31 cellular contexts compared by ENCODE assay signal in the genomic region with DNA sequence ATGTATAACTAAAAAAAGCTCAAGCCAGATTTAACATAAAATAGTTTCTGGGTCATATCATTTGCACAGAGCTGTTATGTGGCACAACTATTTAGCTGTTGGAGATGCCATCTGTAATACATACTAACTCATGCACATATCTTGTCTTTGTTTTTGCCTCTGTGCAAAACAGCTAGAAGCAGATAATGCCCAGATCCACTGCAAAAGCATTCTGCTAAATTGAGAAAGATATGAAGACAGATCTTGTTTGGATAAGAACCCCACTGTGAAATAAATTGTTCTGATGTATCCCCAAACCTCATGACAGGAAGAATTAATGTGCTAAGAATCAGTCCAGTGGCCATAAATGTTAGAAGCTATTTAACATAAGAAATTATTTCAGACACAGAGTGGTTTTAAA.
DNase-seq lines count a peak whose midpoint lies in the region; ATAC-seq and TF ChIP-seq lines count a peak whose summit lies in the region.
"Had no signal": no experiment of that assay in that cellular context is flagged by ENCODE, and none has a peak within 500 bp of the region (broad histone marks: within the 10 kb centered on the region; RNA-seq: fewer than 3 reads in every experiment).

No MANE protein-coding gene starts in this region.

- in situ Hi-C loops in G401 (cut with HindIII; ENCODE audit: low sequenced_read_pairs), result no loop called here

- no peaks in the 10 kb centered on the region for H3K36me3 ChIP-seq in SK-N-SH (replicated peaks in 1 of 2; ENCODE audit: control insufficient read depth in 1 of 2, insufficient read depth in 2 of 2, low read length in 1 of 2)
- H3K36me3 ChIP-seq: BE2C; BLaER1; BLaER1 treated with 17β-estradiol and CSF1 and Interleukin-3, amounts not matched to agents 10 nM and 100 nM had no signal

- H3K4me2 ChIP-seq in SK-N-SH, result no peak overlapping the region
- H3K4me2 ChIP-seq: A549; BLaER1; BLaER1 treated with 17β-estradiol and CSF1 and Interleukin-3, amounts not matched to agents 10 nM and 100 nM had no signal

- H3K9me3 ChIP-seq in SK-N-SH, result no peaks in the 10 kb centered on the region
- H3K9me3 ChIP-seq: A549, BE2C, BLaER1, Caco-2 had no signal

- no peaks in the 10 kb centered on the region for H3F3A ChIP-seq in SK-N-SH (replicated peaks; ENCODE audit: insufficient read depth)

- H3K79me2 ChIP-seq in SK-N-SH (ENCODE audit: insufficient read depth), result no peaks in the 10 kb centered on the region

- no peaks in the 10 kb centered on the region; a peak in 2 of 4 replicates for H3K4me1 ChIP-seq in SK-N-SH (ENCODE audit: control insufficient read depth in 1 of 2, insufficient read depth in 2 of 2, low read depth in 1 of 2, low read length in 1 of 2)
- H3K4me1 ChIP-seq: A549; BLaER1; BLaER1 treated with 17β-estradiol and CSF1 and Interleukin-3, amounts not matched to agents 10 nM and 100 nM; Caco-2 had no signal

- peak; percentile 25 for DNase-seq in SK-N-SH
- peak; percentile 9 for DNase-seq in G401 (ENCODE audit: low spot score)
- DNase-seq in superior temporal gyrus (ENCODE audit: extremely low spot score), result peak; percentile 21
- no peak for DNase-seq in HPDE6-E6E7 (ENCODE audit: extremely low spot score)
- no peak for DNase-seq in islet precursor cell
- DNase-seq: 8988T; ACHN; AML-193; BE2C; C1 segment of cervical spinal cord; Caco-2; Calu3; CD4-positive, alpha-beta memory T cell; CD4-positive, alpha-beta T cell; CD4-positive, CD25-positive, alpha-beta regulatory T cell; CD8-positive, alpha-beta memory T cell; CD8-positive, alpha-beta T cell; COR-L47; DMS 273 treated with DMSO at 0.1 percent for 48 hours; DMS153; DMS53; DMS79; DMS79 treated with DMSO at 0.1 percent for 48 hours; DND-41; EL had no signal

- no peak for TF ChIP-seq CTCF in SK-N-SH (IDR thresholded peaks at IDR 0.05)

- POLR2A ChIA-PET in SK-N-SH (lab: Yijun Ruan, JAX), result no interaction called here

- H4K20me1 ChIP-seq in SK-N-SH (ENCODE audit: insufficient read depth), result no peaks in the 10 kb centered on the region
- H4K20me1 ChIP-seq: BLaER1; BLaER1 treated with 17β-estradiol and CSF1 and Interleukin-3, amounts not matched to agents 10 nM and 100 nM had no signal

- H3K4me3 ChIP-seq in SK-N-SH (ENCODE audit: low read depth in 2 of 2, low read length in 1 of 2), result no peak overlapping the region
- H3K4me3 ChIP-seq: A549; BLaER1; BLaER1 treated with 17β-estradiol and CSF1 and Interleukin-3, amounts not matched to agents 10 nM and 100 nM had no signal

- ATAC-seq in SK-N-SH treated with all-trans-retinoic acid at 6 μM for 48 hours, result no peak
- ATAC-seq: A549; CD8-positive, alpha-beta T cell had no signal

- TF ChIP-seq RAD21 in SK-N-SH (IDR thresholded peaks at IDR 0.05; ENCODE audit: low read length), result no peak

- H3K9ac ChIP-seq in SK-N-SH, result no peak overlapping the region
- H3K9ac ChIP-seq: BLaER1; BLaER1 treated with 17β-estradiol and CSF1 and Interleukin-3, amounts not matched to agents 10 nM and 100 nM had no signal

- CTCF ChIA-PET in SK-N-SH (lab: Yijun Ruan, JAX), result interaction anchor here (0.7 to 0.9 kb wide), 2 partner anchors 22 to 44 kb away, joined by 3 read pairs; no protein-coding TSS in a partner anchor

- H3K27ac ChIP-seq in SK-N-SH (ENCODE audit: low read depth in 2 of 2, low read length in 1 of 2), result peak overlapping the region in 1 of 2 experiments; percentile 11; a peak in 1 of 4 replicates
- H3K27ac ChIP-seq: 22Rv1; A549; BLaER1; BLaER1 treated with 17β-estradiol and CSF1 and Interleukin-3, amounts not matched to agents 10 nM and 100 nM; C4-2B had no signal

- no peaks in the 10 kb centered on the region for H3K9me2 ChIP-seq in SK-N-SH

- no peaks in the 10 kb centered on the region for H3K27me3 ChIP-seq in SK-N-SH (ENCODE audit: insufficient read depth)
- H3K27me3 ChIP-seq: BE2C; BLaER1; BLaER1 treated with 17β-estradiol and CSF1 and Interleukin-3, amounts not matched to agents 10 nM and 100 nM had no signal

- peak in 1 of 2 experiments; percentile 47; a peak in 2 of 4 replicates for TF ChIP-seq EP300 in SK-N-SH (IDR thresholded peaks at IDR 0.05; ENCODE audit: borderline replicate concordance in 1 of 2, low read depth in 1 of 2, low read length in 1 of 2)

- no peak overlapping the region for H2AFZ ChIP-seq in SK-N-SH (ENCODE audit: low read depth)

TF ChIP-seq in SK-N-SH, 30 proteins besides CTCF, POLR2A, EP300 and RAD21:
- TF ChIP-seq GATA2 (CRISPR knock-in tag; IDR thresholded peaks at IDR 0.05), result peak; percentile 79
- no peak for TF ChIP-seq GABPA (IDR thresholded peaks at IDR 0.05; ENCODE audit: low read depth)
- peak; percentile 65 for TF ChIP-seq RCOR1 (IDR thresholded peaks at IDR 0.05; ENCODE audit: low read length)

TF ChIP-seq in SK-N-SH treated with all-trans-retinoic acid at 6 μM for 48 hours, 23 proteins besides CTCF, POLR2A, EP300 and RAD21:
- TF ChIP-seq ZNF8 (CRISPR knock-in tag; IDR thresholded peaks at IDR 0.05) (no peak), SNAI2 (CRISPR knock-in tag; IDR thresholded peaks at IDR 0.05) (no peak), ARNTL (CRISPR knock-in tag; IDR thresholded peaks at IDR 0.05; ENCODE audit: borderline replicate concordance, low read depth) (no peak), RARB (CRISPR knock-in tag; IDR thresholded peaks at IDR 0.05) (no peak), ZC3H10 (CRISPR knock-in tag; IDR thresholded peaks at IDR 0.05) (no peak), CSDC2 (CRISPR knock-in tag; IDR thresholded peaks at IDR 0.05) (no peak), ZNF70 (CRISPR knock-in tag; IDR thresholded peaks at IDR 0.05) (no peak)
- TF ChIP-seq, protein P1, sequence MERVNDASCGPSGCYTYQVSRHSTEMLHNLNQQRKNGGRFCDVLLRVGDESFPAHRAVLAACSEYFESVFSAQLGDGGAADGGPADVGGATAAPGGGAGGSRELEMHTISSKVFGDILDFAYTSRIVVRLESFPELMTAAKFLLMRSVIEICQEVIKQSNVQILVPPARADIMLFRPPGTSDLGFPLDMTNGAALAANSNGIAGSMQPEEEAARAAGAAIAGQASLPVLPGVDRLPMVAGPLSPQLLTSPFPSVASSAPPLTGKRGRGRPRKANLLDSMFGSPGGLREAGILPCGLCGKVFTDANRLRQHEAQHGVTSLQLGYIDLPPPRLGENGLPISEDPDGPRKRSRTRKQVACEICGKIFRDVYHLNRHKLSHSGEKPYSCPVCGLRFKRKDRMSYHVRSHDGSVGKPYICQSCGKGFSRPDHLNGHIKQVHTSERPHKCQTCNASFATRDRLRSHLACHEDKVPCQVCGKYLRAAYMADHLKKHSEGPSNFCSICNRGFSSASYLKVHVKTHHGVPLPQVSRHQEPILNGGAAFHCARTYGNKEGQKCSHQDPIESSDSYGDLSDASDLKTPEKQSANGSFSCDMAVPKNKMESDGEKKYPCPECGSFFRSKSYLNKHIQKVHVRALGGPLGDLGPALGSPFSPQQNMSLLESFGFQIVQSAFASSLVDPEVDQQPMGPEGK (CRISPR knock-in tag; IDR thresholded peaks at IDR 0.05; ENCODE audit: borderline replicate concordance), result no peak
- TF ChIP-seq, protein P2, sequence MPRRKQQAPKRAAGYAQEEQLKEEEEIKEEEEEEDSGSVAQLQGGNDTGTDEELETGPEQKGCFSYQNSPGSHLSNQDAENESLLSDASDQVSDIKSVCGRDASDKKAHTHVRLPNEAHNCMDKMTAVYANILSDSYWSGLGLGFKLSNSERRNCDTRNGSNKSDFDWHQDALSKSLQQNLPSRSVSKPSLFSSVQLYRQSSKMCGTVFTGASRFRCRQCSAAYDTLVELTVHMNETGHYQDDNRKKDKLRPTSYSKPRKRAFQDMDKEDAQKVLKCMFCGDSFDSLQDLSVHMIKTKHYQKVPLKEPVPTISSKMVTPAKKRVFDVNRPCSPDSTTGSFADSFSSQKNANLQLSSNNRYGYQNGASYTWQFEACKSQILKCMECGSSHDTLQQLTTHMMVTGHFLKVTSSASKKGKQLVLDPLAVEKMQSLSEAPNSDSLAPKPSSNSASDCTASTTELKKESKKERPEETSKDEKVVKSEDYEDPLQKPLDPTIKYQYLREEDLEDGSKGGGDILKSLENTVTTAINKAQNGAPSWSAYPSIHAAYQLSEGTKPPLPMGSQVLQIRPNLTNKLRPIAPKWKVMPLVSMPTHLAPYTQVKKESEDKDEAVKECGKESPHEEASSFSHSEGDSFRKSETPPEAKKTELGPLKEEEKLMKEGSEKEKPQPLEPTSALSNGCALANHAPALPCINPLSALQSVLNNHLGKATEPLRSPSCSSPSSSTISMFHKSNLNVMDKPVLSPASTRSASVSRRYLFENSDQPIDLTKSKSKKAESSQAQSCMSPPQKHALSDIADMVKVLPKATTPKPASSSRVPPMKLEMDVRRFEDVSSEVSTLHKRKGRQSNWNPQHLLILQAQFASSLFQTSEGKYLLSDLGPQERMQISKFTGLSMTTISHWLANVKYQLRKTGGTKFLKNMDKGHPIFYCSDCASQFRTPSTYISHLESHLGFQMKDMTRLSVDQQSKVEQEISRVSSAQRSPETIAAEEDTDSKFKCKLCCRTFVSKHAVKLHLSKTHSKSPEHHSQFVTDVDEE (CRISPR knock-in tag; IDR thresholded peaks at IDR 0.05), result no peak
TF ChIP-seq in SK-N-SH treated with all-trans-retinoic acid at 6 μM for 48 hours: peak in this region for 0.

Comparison
In these comparisons a context has a peak if more than half of its experiments do, and no peak if none do; other contexts are left out.
1. DNase-seq: peak in SK-N-SH (single experiment), G401 (single experiment) and superior temporal gyrus (single experiment); none in HPDE6-E6E7 (single experiment) and islet precursor cell (single experiment).